7 cellular contexts compared by ENCODE assay signal in the genomic region with DNA sequence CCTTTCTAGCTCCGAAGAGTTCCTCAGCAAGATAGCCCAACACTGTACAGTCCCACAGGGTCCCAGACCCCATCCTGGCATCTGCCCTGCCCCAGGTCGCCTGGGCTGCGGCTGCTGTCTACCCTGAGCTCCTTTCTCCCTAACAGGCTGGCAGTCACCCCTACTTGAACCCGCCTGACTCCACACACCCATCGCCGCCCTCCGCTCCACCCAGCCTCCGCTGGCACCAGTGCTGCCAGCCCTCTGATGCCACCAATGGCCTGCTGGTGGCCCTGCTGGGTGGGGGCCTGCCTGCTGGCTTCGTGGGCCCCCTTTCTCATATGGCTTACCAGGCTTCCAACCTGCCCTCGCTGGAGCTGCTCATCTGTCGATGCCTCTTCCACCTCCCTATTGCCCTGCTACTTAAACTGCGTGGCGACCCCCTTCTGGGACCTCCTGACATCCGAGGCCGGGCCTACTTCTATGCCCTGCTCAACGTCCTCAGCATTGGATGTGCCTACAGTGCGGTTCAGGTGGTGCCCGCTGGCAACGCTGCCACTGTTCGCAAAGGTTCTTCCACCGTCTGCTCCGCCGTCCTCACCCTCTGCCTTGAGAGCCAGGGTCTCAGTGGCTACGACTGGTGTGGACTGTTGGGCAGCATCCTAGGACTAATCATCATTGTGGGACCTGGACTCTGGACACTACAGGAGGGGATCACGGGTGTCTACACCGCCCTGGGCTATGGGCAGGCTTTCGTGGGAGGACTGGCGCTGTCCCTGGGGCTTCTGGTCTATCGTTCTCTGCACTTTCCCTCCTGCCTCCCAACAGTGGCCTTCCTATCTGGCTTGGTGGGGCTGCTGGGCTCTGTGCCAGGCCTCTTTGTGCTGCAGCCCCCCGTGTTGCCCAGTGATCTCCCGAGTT. TPM values are rescaled to one million over a fixed set of nuclear protein-coding genes. Genes with fewer than 3 reads are reported as not detected.
DNase-seq lines count a peak whose midpoint lies in the region; ATAC-seq and TF ChIP-seq lines count a peak whose summit lies in the region.
"Not testable (repeated sequence)": the region's sequence is repeated elsewhere in the genome, so short reads cannot be mapped to it uniquely, and the experiment has no call there.
"Had no signal": no experiment of that assay in that cellular context is flagged by ENCODE, and none has a peak within 500 bp of the region (broad histone marks: within the 10 kb centered on the region; RNA-seq: fewer than 3 reads in every experiment).

No MANE protein-coding gene starts in this region.

- TF ChIP-seq POLR2A in ovary (IDR thresholded peaks at IDR 0.05), result not testable (repeated sequence)

- BruUV-seq in Calu3 (replicated peaks; lab: Mats Ljungman, UMichigan), result not testable (repeated sequence)

- H3K4me1 Mint-ChIP-seq in Calu3 (ENCODE audit: low read depth, unreplicated experiment) (peaks cover 48% of the 10 kb centered on the region), brain (peaks cover 81% of the 10 kb centered on the region)
- H3K4me1 Mint-ChIP-seq in activated CD4-positive, alpha-beta T cell treated with anti-CD3 and anti-CD28 coated beads, Interleukin-2, amount 10 ng/mL, durations not matched to agents 7 days and 5 days, result peaks cover 68% of the 10 kb centered on the region

- H3K27ac ChIP-seq in right cardiac atrium (ENCODE audit: low read length); ovary: not testable (repeated sequence)
- H3K27ac ChIP-seq in tibial artery, result peak overlapping the region; percentile 99 to 100

- not testable (repeated sequence) for DNase-seq in Calu3; activated CD4-positive, alpha-beta T cell treated with anti-CD3 and anti-CD28 coated beads, Interleukin-2, amount 10 ng/mL, durations not matched to agents 7 days and 5 days; tibial artery
- DNase-seq in right cardiac atrium (peak in 2 of 3 donors; percentile 17 to 50), ovary (peak in 3 of 5 donors; percentile 40 to 55 (median 45))

- H3K4me1 ChIP-seq in right cardiac atrium (ENCODE audit: control insufficient read depth, insufficient read depth, low read length), result not testable (repeated sequence)
- peaks cover 12% of the 10 kb centered on the region for H3K4me1 ChIP-seq in ovary (ENCODE audit: insufficient read depth)
- peaks cover 0 to 57% (median 43%) of the 10 kb centered on the region in 4 donors for H3K4me1 ChIP-seq in tibial artery

- H3K27ac Mint-ChIP-seq in Calu3 (ENCODE audit: unreplicated experiment) (peak overlapping the region; percentile 96), brain (peak overlapping the region; percentile 100)
- H3K27ac Mint-ChIP-seq in activated CD4-positive, alpha-beta T cell treated with anti-CD3 and anti-CD28 coated beads, Interleukin-2, amount 10 ng/mL, durations not matched to agents 7 days and 5 days, result peak overlapping the region; percentile 99

- POLR2A ChIA-PET in activated CD4-positive, alpha-beta T cell treated with anti-CD3 and anti-CD28 coated beads, Interleukin-2, amount 10 ng/mL, durations not matched to agents 7 days and 5 days (lab: Charles Lee), result not testable (repeated sequence)

- H3K36me3 ChIP-seq in ovary, tibial artery: not testable (repeated sequence)

- H3K27me3 ChIP-seq in right cardiac atrium (ENCODE audit: control insufficient read depth, insufficient read depth); ovary; tibial artery: not testable (repeated sequence)

- H3K9me3 Mint-ChIP-seq in Calu3 (ENCODE audit: low read depth, unreplicated experiment); activated CD4-positive, alpha-beta T cell treated with anti-CD3 and anti-CD28 coated beads, Interleukin-2, amount 10 ng/mL, durations not matched to agents 7 days and 5 days; brain: not testable (repeated sequence)

- 83% methylated on average over 31 of the region's 31 CpGs for WGBS in right cardiac atrium
- 82 to 86% (median 84%) methylated on average over 30 to 31 of the region's 31 CpGs for WGBS in ovary, 3 donors

- not testable (repeated sequence) for ATAC-seq in right cardiac atrium

- not testable (repeated sequence) for H3K4me3 ChIP-seq in right cardiac atrium (ENCODE audit: low read length); ovary; tibial artery

- peaks cover 65% of the 10 kb centered on the region for H3K36me3 Mint-ChIP-seq in Calu3 (ENCODE audit: insufficient read depth, unreplicated experiment)
- peaks cover 22% of the 10 kb centered on the region for H3K36me3 Mint-ChIP-seq in activated CD4-positive, alpha-beta T cell treated with anti-CD3 and anti-CD28 coated beads, Interleukin-2, amount 10 ng/mL, durations not matched to agents 7 days and 5 days (ENCODE audit: low read depth)
- H3K36me3 Mint-ChIP-seq in brain, result peaks cover 22% of the 10 kb centered on the region

- TF ChIP-seq CTCF in Calu3 (IDR thresholded peaks at IDR 0.05; ENCODE audit: unreplicated experiment); brain (conservative IDR thresholded peaks at IDR 0.05); ovary (IDR thresholded peaks at IDR 0.05); tibial artery (IDR thresholded peaks at IDR 0.05): not testable (repeated sequence)

- CTCF ChIA-PET in Calu3 (lab: Charles Lee), result not testable (repeated sequence)
- CTCF ChIA-PET in activated CD4-positive, alpha-beta T cell treated with anti-CD3 and anti-CD28 coated beads, Interleukin-2, amount 10 ng/mL, durations not matched to agents 7 days and 5 days (lab: Charles Lee), result interaction anchor here (1.0 to 1.4 kb wide), 2 partner anchors 20 to 45 kb away, joined by 4 to 5 read pairs; no protein-coding TSS in a partner anchor

- peak overlapping the region; percentile 93 for H3K4me3 Mint-ChIP-seq in Calu3 (ENCODE audit: low read depth, unreplicated experiment)
- H3K4me3 Mint-ChIP-seq in activated CD4-positive, alpha-beta T cell treated with anti-CD3 and anti-CD28 coated beads, Interleukin-2, amount 10 ng/mL, durations not matched to agents 7 days and 5 days, result peak overlapping the region; percentile 94
- peak overlapping the region; percentile 95 to 100 (median 98) for H3K4me3 Mint-ChIP-seq in brain

- H3K27me3 Mint-ChIP-seq in Calu3 (ENCODE audit: unreplicated experiment); activated CD4-positive, alpha-beta T cell treated with anti-CD3 and anti-CD28 coated beads, Interleukin-2, amount 10 ng/mL, durations not matched to agents 7 days and 5 days: not testable (repeated sequence)
- H3K27me3 Mint-ChIP-seq in brain, result peaks cover 14% of the 10 kb centered on the region

- intact Hi-C loops in Calu3 (cut with micrococcal nuclease; ENCODE audit: unreplicated experiment); tibial artery (cut with DNase I; ENCODE audit: low total_unique reads): not testable (repeated sequence)
- intact Hi-C loops in right cardiac atrium (cut with DNase I) (loop anchor here in 1 of 4 donors (5.0 kb wide), 1 partner anchor 135 kb away; no protein-coding TSS in a partner anchor), ovary (cut with DNase I) (loop anchor here in 1 of 4 donors (10.0 kb wide), 1 partner anchor 203 kb away; a partner anchor contains a TSS)

- not testable (repeated sequence) for TF ChIP-seq EP300 in ovary (IDR thresholded peaks at IDR 0.05)

- H3K9me3 ChIP-seq in right cardiac atrium (ENCODE audit: control insufficient read depth, low read length); ovary; tibial artery: not testable (repeated sequence)

RNA-seq across cellular contexts. Expression of a gene that starts 0.8 kb away (rescaled TPM):
- total RNA-seq in Calu3 (2022) (not detected in 2 replicates), right cardiac atrium (not detected), ovary (not detected)
- not detected for total RNA-seq in activated CD4-positive, alpha-beta T cell treated with anti-CD3 and anti-CD28 coated beads, Interleukin-2, amount 10 ng/mL, durations not matched to agents 7 days and 5 days
- polyA plus RNA-seq in brain (ENCODE audit: insufficient read depth, low read depth, low replicate concordance) (not detected), right cardiac atrium (not detected), ovary (not detected)
- total RNA-seq: kidney epithelial cell had no signal

RNA-seq across cellular contexts. Expression of a gene that starts 2.1 kb away (rescaled TPM):
- total RNA-seq in Calu3 (2022) (89.0 and 99.3 TPM in 2 replicates), right cardiac atrium (10 to 100 TPM; 41.9 to 51.4 (median 47.4) TPM), ovary (100 to 1,000 TPM in 2 of 7 donors, 10 to 100 TPM in 5; 39.5 to 110 (median 88.2) TPM)
- total RNA-seq in activated CD4-positive, alpha-beta T cell treated with anti-CD3 and anti-CD28 coated beads, Interleukin-2, amount 10 ng/mL, durations not matched to agents 7 days and 5 days, result 100 to 1,000 TPM; 175 to 201 TPM
- polyA plus RNA-seq in brain (ENCODE audit: insufficient read depth, low read depth, low replicate concordance) (107 TPM), right cardiac atrium (22.3 TPM), ovary (10 to 100 TPM; 26.7 to 74.5 TPM)

RNA-seq across cellular contexts. Expression of a gene that starts 2.7 kb away (rescaled TPM):
- total RNA-seq in Calu3 (2022) (27.2 and 28.1 TPM in 2 replicates), right cardiac atrium (10 to 100 TPM; 73.6 to 86.2 (median 82.2) TPM), ovary (100 to 1,000 TPM in 3 of 7 donors, 10 to 100 TPM in 4; 39.3 to 123 (median 85.5) TPM)
- 10 to 100 TPM; 25.8 to 28.4 TPM for total RNA-seq in activated CD4-positive, alpha-beta T cell treated with anti-CD3 and anti-CD28 coated beads, Interleukin-2, amount 10 ng/mL, durations not matched to agents 7 days and 5 days
- polyA plus RNA-seq in brain (ENCODE audit: insufficient read depth, low read depth, low replicate concordance) (60.4 TPM), right cardiac atrium (41.7 TPM), ovary (10 to 100 TPM; 53.8 to 84.5 TPM)

RNA-seq across cellular contexts. Expression of a gene that starts 37.2 kb away (rescaled TPM):
- total RNA-seq in Calu3 (2022) (2.4 and 3.0 TPM in 2 replicates), right cardiac atrium (10 to 100 TPM; 11.4 to 15.6 (median 13.1) TPM), ovary (10 to 100 TPM in 2 of 7 donors, 1 to 10 TPM in 5; 3.2 to 13.5 (median 7.6) TPM)
- 10 to 100 TPM; 18.8 to 19.2 TPM for total RNA-seq in activated CD4-positive, alpha-beta T cell treated with anti-CD3 and anti-CD28 coated beads, Interleukin-2, amount 10 ng/mL, durations not matched to agents 7 days and 5 days
- polyA plus RNA-seq in brain (ENCODE audit: insufficient read depth, low read depth, low replicate concordance) (17.7 TPM), right cardiac atrium (16.1 TPM), ovary (1 to 10 TPM; 5.9 to 7.8 TPM)

RNA-seq across cellular contexts. Expression of a gene that starts 42.8 kb away (rescaled TPM):
- total RNA-seq in Calu3 (2022) (1.2 and 2.1 TPM in 2 replicates), right cardiac atrium (10 to 100 TPM; 13.9 to 34.8 (median 23.9) TPM), ovary (1 to 10 TPM in 2 of 7 donors, under 1 TPM in 5; 0.10 to 4.2 (median 0.61) TPM)
- 1 to 10 TPM; 6.8 to 9.4 TPM for total RNA-seq in activated CD4-positive, alpha-beta T cell treated with anti-CD3 and anti-CD28 coated beads, Interleukin-2, amount 10 ng/mL, durations not matched to agents 7 days and 5 days
- polyA plus RNA-seq in brain (ENCODE audit: insufficient read depth, low read depth, low replicate concordance) (6.6 TPM), right cardiac atrium (31.7 TPM), ovary (1 to 10 TPM in 1 of 2 donors, under 1 TPM in 1; 0.25 to 5.1 TPM)
